ENCODE assay signal across 14 cellular contexts in the genomic region with DNA sequence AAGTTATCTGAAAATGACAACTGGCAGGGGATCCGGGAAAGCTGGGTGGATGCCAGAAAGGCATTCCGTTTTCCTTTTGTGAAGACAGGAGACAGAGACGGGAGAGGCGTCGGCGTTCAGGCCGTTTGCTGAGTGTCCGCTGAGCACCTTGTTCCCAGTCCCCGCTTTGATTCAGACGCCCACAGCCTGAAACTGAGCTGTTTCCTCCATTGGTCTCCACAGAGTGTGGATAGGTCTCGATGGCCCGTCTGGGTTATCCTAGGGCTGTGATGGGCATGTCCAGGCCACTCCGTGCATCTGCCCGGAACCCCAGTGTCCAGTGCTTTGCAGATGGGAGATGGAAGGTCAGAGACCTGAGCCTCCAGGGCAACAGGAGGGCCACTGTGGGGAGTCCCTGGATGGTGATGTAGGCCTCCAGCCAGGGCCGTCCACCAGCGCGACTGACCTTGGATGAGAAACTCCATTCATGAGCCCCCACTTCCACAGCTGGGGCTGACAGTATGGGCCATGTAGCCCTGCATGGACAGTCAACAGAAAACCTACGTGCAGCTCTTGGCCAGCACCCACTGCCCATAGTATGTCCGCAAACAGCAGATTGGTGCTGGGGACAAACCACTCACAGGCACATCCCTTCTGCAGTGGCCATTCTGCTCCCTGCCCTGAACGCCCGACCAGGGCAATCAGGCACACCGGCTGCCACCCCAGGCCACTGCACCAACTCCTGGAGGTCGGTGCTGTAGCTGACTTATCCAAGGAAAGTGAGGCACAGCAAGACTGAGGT. TPM values are rescaled to one million over a fixed set of nuclear protein-coding genes. Genes with fewer than 3 reads are reported as not detected.
DNase-seq lines count a peak whose midpoint lies in the region; ATAC-seq, FAIRE-seq and TF ChIP-seq lines count a peak whose summit lies in the region.
"Had no signal": no experiment of that assay in that cellular context is flagged by ENCODE, and none has a peak within 500 bp of the region (broad histone marks: within the 10 kb centered on the region; RNA-seq: fewer than 3 reads in every experiment).

No MANE protein-coding gene starts in this region.

- DNase-seq in mammary epithelial cell (no peak), kidney (peak; percentile 65), gastrocnemius medialis (no peak), Kasumi-1 (lab: John Stamatoyannopoulos, UW) (no peak), GM23338 (ENCODE audit: low spot score) (no peak), dermis blood vessel endothelial cell (no peak)
- DNase-seq: activated CD4-positive, alpha-beta T cell treated with anti-CD3 and anti-CD28 coated beads for 36 hours; DMS153 had no signal

- peaks cover 3% of the 10 kb centered on the region; the same call in 1 of the 3 replicates for H3K36me3 Mint-ChIP-seq in GM23338 (ENCODE audit: low read depth)

- H3K4me3 ChIP-seq in ACC112 (ENCODE audit: low read depth, low read length) (no peak overlapping the region), mammary epithelial cell (replicated peaks in 1 of 3; ENCODE audit: insufficient read depth in 1 of 3, low read depth in 2 of 3, low read length in 3 of 3) (no peak overlapping the region), kidney (ENCODE audit: low read length in 2 of 2) (no peak overlapping the region), gastrocnemius medialis (no peak overlapping the region), GM23338 (no peak overlapping the region)

- intact Hi-C loops in mammary epithelial cell (cut with micrococcal nuclease), result no loop called here
- intact Hi-C loops in kidney (cut with DNase I), result no loop called here
- intact Hi-C loops in gastrocnemius medialis (cut with DNase I; ENCODE audit: low total_unique reads), result no loop called here

- peaks cover 5% of the 10 kb centered on the region; the same call in 2 of the 3 replicates for H3K4me1 Mint-ChIP-seq in GM23338
- H3K4me1 Mint-ChIP-seq: activated CD4-positive, alpha-beta T cell treated with anti-CD3 and anti-CD28 coated beads for 36 hours; central memory CD8-positive, alpha-beta T cell had no signal

- H3K27me3 Mint-ChIP-seq in GM23338 (ENCODE audit: insufficient read depth, low read depth, poor library complexity), result peaks cover 4% of the 10 kb centered on the region
- H3K27me3 Mint-ChIP-seq: activated CD4-positive, alpha-beta T cell treated with anti-CD3 and anti-CD28 coated beads for 36 hours had no signal

- ATAC-seq in gastrocnemius medialis (no peak), HG02759 (IDR thresholded peaks at IDR 0.05; ENCODE audit: unreplicated experiment) (no peak), GM23338 (no peak)
- ATAC-seq: activated CD4-positive, alpha-beta T cell treated with anti-CD3 and anti-CD28 coated beads for 36 hours had no signal

- peak overlapping the region; percentile 57; the same call in 1 of the 2 replicates for H3K27ac ChIP-seq in ACC112 (ENCODE audit: low read depth, low read length)
- H3K27ac ChIP-seq in mammary epithelial cell (ENCODE audit: insufficient read depth, low read depth, low read length), result no peak overlapping the region
- H3K27ac ChIP-seq in kidney (ENCODE audit: low read depth in 2 of 2, low read length in 2 of 2), result peak overlapping the region in 1 of 2 donors; percentile 9
- peak overlapping the region; percentile 13 to 54 (median 30) for H3K27ac ChIP-seq in gastrocnemius medialis
- no peak overlapping the region for H3K27ac ChIP-seq in GM23338 (ENCODE audit: low read depth)

- no peaks in the 10 kb centered on the region for H3K27me3 ChIP-seq in ACC112 (ENCODE audit: insufficient read depth, low read length)
- no peaks in the 10 kb centered on the region for H3K27me3 ChIP-seq in mammary epithelial cell (ENCODE audit: insufficient read depth, low read length)
- H3K27me3 ChIP-seq in gastrocnemius medialis, result peaks cover 0 to 9% (median 3%) of the 10 kb centered on the region in 3 donors
- H3K27me3 ChIP-seq in GM23338 (ENCODE audit: insufficient read depth), result no peaks in the 10 kb centered on the region

- H3K79me2 ChIP-seq in ACC112 (ENCODE audit: control insufficient read depth, insufficient read depth, low read length, unreplicated experiment) (no peaks in the 10 kb centered on the region), mammary epithelial cell (ENCODE audit: insufficient read depth, low read length) (no peaks in the 10 kb centered on the region), GM23338 (replicated peaks; ENCODE audit: insufficient read depth) (no peaks in the 10 kb centered on the region)

- CTCF ChIA-PET in mammary epithelial cell (lab: Charles Lee; ENCODE audit: low non-redundant PET), result no interaction called here

- 53% methylated on average over 19 of the region's 23 CpGs for WGBS in mammary epithelial cell (ENCODE audit: low coverage, missing lambda C conversion rate)

- BruUV-seq in mammary epithelial cell (replicated peaks; lab: Mats Ljungman, UMichigan), result no TSS peak

- H3K9me3 Mint-ChIP-seq in GM23338, result no peaks in the 10 kb centered on the region
- H3K9me3 Mint-ChIP-seq: activated T-helper 2 cell treated with anti-CD3 and anti-CD28 coated beads, Interferon-gamma antibody, Interleukin-2, Interleukin-4, amounts not matched to agents 10 μg/mL and 5 μg/mL and 100 μg/mL, durations not matched to agents 14 hours and 24 hours and 36 hours; central memory CD8-positive, alpha-beta T cell had no signal

- no peaks in the 10 kb centered on the region for H4K20me1 ChIP-seq in mammary epithelial cell (ENCODE audit: insufficient read depth, low read length)
- no peaks in the 10 kb centered on the region for H4K20me1 ChIP-seq in GM23338 (replicated peaks; ENCODE audit: insufficient read depth)

- H2AFZ ChIP-seq in ACC112 (ENCODE audit: low read length, unreplicated experiment), result no peak overlapping the region
- peak overlapping the region; percentile 56 for H2AFZ ChIP-seq in mammary epithelial cell (ENCODE audit: low read depth, low read length)
- no peak overlapping the region for H2AFZ ChIP-seq in GM23338

- dilution Hi-C loops in mammary epithelial cell (cut with HindIII; ENCODE audit: low sequenced_read_pairs), result no loop called here

- no peak overlapping the region for H3K9ac ChIP-seq in mammary epithelial cell (ENCODE audit: insufficient read depth, low read length)
- H3K9ac ChIP-seq in kidney (ENCODE audit: low read length in 2 of 2), result no peak overlapping the region

- H3K4me1 ChIP-seq in ACC112 (ENCODE audit: control insufficient read depth, insufficient read depth, low read length, unreplicated experiment) (peaks cover 16% of the 10 kb centered on the region), mammary epithelial cell (ENCODE audit: insufficient read depth, low read length) (peaks cover 11% of the 10 kb centered on the region), kidney (ENCODE audit: control insufficient read depth in 1 of 2, insufficient read depth in 1 of 2, low read depth in 1 of 2, low read length in 2 of 2) (peaks cover 0 to 5% of the 10 kb centered on the region in 2 donors), gastrocnemius medialis (no peaks in the 10 kb centered on the region), GM23338 (ENCODE audit: insufficient read depth) (no peaks in the 10 kb centered on the region)

- no peak for FAIRE-seq in kidney (lab: Jason Lieb, UNC)

- no peak for TF ChIP-seq CTCF in mammary epithelial cell (conservative IDR thresholded peaks at IDR 0.05 in 1 of 2, IDR thresholded peaks at IDR 0.05 in 1 of 2; ENCODE audit: extremely low read depth in 1 of 2, insufficient read depth in 1 of 2, low read depth in 1 of 2, low read length in 2 of 2)
- TF ChIP-seq CTCF in kidney (IDR thresholded peaks at IDR 0.05; ENCODE audit: borderline replicate concordance, extremely low read depth, insufficient read depth), result no peak
- TF ChIP-seq CTCF in gastrocnemius medialis (IDR thresholded peaks at IDR 0.05 in 4 of 5, conservative IDR thresholded peaks at IDR 0.05 in 1 of 5), result no peak
- TF ChIP-seq CTCF in GM23338 (conservative IDR thresholded peaks at IDR 0.05; ENCODE audit: low read depth in 2 of 2), result no peak

- no peaks in the 10 kb centered on the region for H3F3A ChIP-seq in GM23338 (replicated peaks; ENCODE audit: low read depth)

- H3K4me2 ChIP-seq in mammary epithelial cell (ENCODE audit: insufficient read depth, low read depth, low read length), result peak overlapping the region; percentile 50
- no peak overlapping the region for H3K4me2 ChIP-seq in GM23338

- H3K9me2 ChIP-seq in GM23338 (ENCODE audit: insufficient read depth), result no peaks in the 10 kb centered on the region

- H3K36me3 ChIP-seq in ACC112 (ENCODE audit: insufficient read depth, low read length) (no peaks in the 10 kb centered on the region), mammary epithelial cell (ENCODE audit: insufficient read depth, low read length) (no peaks in the 10 kb centered on the region), kidney (ENCODE audit: control insufficient read depth in 1 of 2, insufficient read depth in 2 of 2, low read length in 2 of 2) (no peaks in the 10 kb centered on the region), gastrocnemius medialis (no peaks in the 10 kb centered on the region), GM23338 (ENCODE audit: insufficient read depth) (no peaks in the 10 kb centered on the region)

- TF ChIP-seq POLR2A in gastrocnemius medialis (IDR thresholded peaks at IDR 0.05), result no peak

- no peak overlapping the region; the same call in 1 of the 2 replicates for H3K27ac Mint-ChIP-seq in GM23338
- H3K27ac Mint-ChIP-seq: activated CD4-positive, alpha-beta T cell treated with anti-CD3 and anti-CD28 coated beads for 36 hours; activated T-helper 2 cell treated with anti-CD3 and anti-CD28 coated beads, Interferon-gamma antibody, Interleukin-2, Interleukin-4, amounts not matched to agents 10 μg/mL and 5 μg/mL and 100 μg/mL, durations not matched to agents 14 hours and 24 hours and 36 hours had no signal

- H3K9me3 ChIP-seq in mammary epithelial cell (replicated peaks; ENCODE audit: insufficient read depth, low read length) (no peaks in the 10 kb centered on the region), kidney (ENCODE audit: control insufficient read depth in 1 of 2, low read length in 2 of 2) (no peaks in the 10 kb centered on the region), gastrocnemius medialis (no peaks in the 10 kb centered on the region)

- no peak overlapping the region for H3K4me3 Mint-ChIP-seq in GM23338
- H3K4me3 Mint-ChIP-seq: activated CD4-positive, alpha-beta T cell treated with anti-CD3 and anti-CD28 coated beads for 36 hours; central memory CD8-positive, alpha-beta T cell had no signal

- in situ Hi-C loops in mammary epithelial cell (cut with MboI; ENCODE audit: low sequenced_read_pairs in 2 of 2), result no loop called here
- in situ Hi-C loops in gastrocnemius medialis (cut with MboI; ENCODE audit: low sequenced_read_pairs in 4 of 4), result no loop called here

RNA-seq across cellular contexts. Expression of gene MRGPRF, which starts 11.6 kb away (rescaled TPM):
- total RNA-seq in mammary epithelial cell (under 1 TPM in 1 of 2 donors, not detected in 1; 0.33 TPM), kidney (9.3 TPM), gastrocnemius medialis (1 to 10 TPM; 1.8 to 6.7 (median 4.7) TPM), dermis blood vessel endothelial cell (0.05 and 0.17 TPM in 2 replicates)
- polyA plus RNA-seq in mammary epithelial cell (0.08 TPM), kidney (ENCODE audit: insufficient read depth, low read depth, low replicate concordance) (19.0 TPM), GM23338 (2016; fragmentation: Nextera tagmentation; extraction: Ambion mirVana) (2.7 and 3.3 TPM in 2 replicates)
- polyA minus RNA-seq in mammary epithelial cell, result 2.3 TPM
- total RNA-seq in GM23338 (2014; rRNA removed; shearing (Covaris generic)), result 9.0 and 10.8 TPM in 2 replicates
- total RNA-seq: activated CD4-positive, alpha-beta T cell treated with anti-CD3 and anti-CD28 coated beads for 36 hours; activated T-helper 2 cell treated with anti-CD3 and anti-CD28 coated beads, Interferon-gamma antibody, Interleukin-2, Interleukin-4, amounts not matched to agents 10 μg/mL and 5 μg/mL and 100 μg/mL, durations not matched to agents 14 hours and 24 hours and 36 hours; myocyte; T-helper 1 cell treated with Interleukin-12 subunit alpha and Interleukin-12 subunit beta and Interleukin-4 antibody, amounts not matched to agents 30 ng/mL and 1 ng/mL, for 36 hours had no signal

RNA-seq across cellular contexts. Expression of gene MRGPRD, which starts 20.7 kb away (rescaled TPM):
- total RNA-seq in mammary epithelial cell (not detected), kidney (not detected), gastrocnemius medialis (not detected), dermis blood vessel endothelial cell (not detected in 2 replicates)
- polyA plus RNA-seq in mammary epithelial cell (not detected), kidney (ENCODE audit: insufficient read depth, low read depth, low replicate concordance) (not detected), GM23338 (2016; fragmentation: Nextera tagmentation; extraction: Ambion mirVana) (not detected in 2 replicates)
- polyA minus RNA-seq in mammary epithelial cell, result not detected
- total RNA-seq in GM23338 (2014; rRNA removed; shearing (Covaris generic)), result not detected in 2 replicates
- total RNA-seq: activated CD4-positive, alpha-beta T cell treated with anti-CD3 and anti-CD28 coated beads for 36 hours; activated T-helper 2 cell treated with anti-CD3 and anti-CD28 coated beads, Interferon-gamma antibody, Interleukin-2, Interleukin-4, amounts not matched to agents 10 μg/mL and 5 μg/mL and 100 μg/mL, durations not matched to agents 14 hours and 24 hours and 36 hours; myocyte; T-helper 1 cell treated with Interleukin-12 subunit alpha and Interleukin-12 subunit beta and Interleukin-4 antibody, amounts not matched to agents 30 ng/mL and 1 ng/mL, for 36 hours had no signal

RNA-seq across cellular contexts. Expression of gene TPCN2, which starts 47.2 kb away (rescaled TPM):
- 10 to 100 TPM; 12.7 to 16.1 TPM for total RNA-seq in mammary epithelial cell
- polyA plus RNA-seq in mammary epithelial cell, result 10.7 TPM
- 12.0 TPM for polyA minus RNA-seq in mammary epithelial cell
- total RNA-seq in kidney, result 22.4 TPM
- polyA plus RNA-seq in kidney (ENCODE audit: insufficient read depth, low read depth, low replicate concordance), result 12.9 TPM
- total RNA-seq in gastrocnemius medialis, result 1 to 10 TPM; 1.4 to 4.1 (median 3.3) TPM
- total RNA-seq in GM23338 (2014; rRNA removed; shearing (Covaris generic)), result 14.7 and 15.1 TPM in 2 replicates
- polyA plus RNA-seq in GM23338 (2016; fragmentation: Nextera tagmentation; extraction: Ambion mirVana), result 5.8 and 6.5 TPM in 2 replicates
- total RNA-seq in dermis blood vessel endothelial cell, result 13.8 and 14.3 TPM in 2 replicates

Comparison
In these comparisons a context has a peak if more than half of its experiments do, and no peak if none do; other contexts are left out.
1. H3K27ac ChIP-seq: peak in ACC112 (single experiment) and gastrocnemius medialis (4 of 4); none in mammary epithelial cell (single experiment) and GM23338 (single experiment).